ENCODE assay signal across 8 cellular contexts in the genomic region with DNA sequence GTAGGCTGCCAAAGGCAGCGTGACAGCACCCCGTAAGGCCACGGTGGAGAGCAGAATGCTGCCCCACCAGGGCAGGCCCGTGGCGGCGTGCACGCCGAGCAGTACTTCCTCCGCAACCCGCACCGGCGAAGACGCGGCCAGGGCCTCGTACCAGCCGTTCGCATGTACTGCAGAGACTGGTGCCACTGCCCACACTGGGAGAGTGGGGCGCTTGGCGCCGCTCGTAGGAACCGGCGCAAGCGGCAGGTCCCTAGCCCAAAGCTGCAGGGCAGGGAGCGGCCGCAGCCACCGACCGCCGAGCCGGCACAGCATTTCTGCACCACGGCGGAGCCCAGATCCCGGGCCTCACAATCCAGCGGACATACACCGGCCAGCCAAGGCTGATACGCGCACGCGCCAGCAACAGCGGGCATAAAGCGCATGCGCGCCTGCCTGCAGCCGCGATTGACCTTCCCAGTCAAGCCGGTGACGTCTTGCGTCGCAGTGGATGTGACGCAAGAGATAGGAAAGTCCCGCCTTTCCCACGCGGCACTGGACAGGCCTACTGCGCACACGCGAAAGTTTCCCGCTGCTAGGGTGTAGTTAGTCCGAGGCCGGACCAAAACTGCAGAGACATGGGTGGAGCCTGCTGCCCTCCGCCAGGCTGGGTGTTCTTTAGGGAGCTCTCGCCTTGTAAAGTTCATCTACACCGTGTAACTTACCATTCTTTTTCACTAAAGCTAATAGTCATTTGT. TPM values are rescaled to one million over a fixed set of nuclear protein-coding genes. Genes with fewer than 3 reads are reported as not detected.
DNase-seq lines count a peak whose midpoint lies in the region; ATAC-seq, FAIRE-seq and TF ChIP-seq lines count a peak whose summit lies in the region.

A gene with protein sequence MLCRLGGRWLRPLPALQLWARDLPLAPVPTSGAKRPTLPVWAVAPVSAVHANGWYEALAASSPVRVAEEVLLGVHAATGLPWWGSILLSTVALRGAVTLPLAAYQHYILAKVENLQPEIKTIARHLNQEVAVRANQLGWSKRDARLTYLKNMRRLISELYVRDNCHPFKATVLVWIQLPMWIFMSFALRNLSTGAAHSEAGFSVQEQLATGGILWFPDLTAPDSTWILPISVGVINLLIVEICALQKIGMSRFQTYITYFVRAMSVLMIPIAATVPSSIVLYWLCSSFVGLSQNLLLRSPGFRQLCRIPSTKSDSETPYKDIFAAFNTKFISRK (minus strand): TSS at position 379 of the 734 bp plus-strand sequence. CDS start 67 bp downstream, at position 312.

- CTCF ChIA-PET in T-cell (lab: Charles Lee): interaction anchor here (0.5 to 2.1 kb wide), 4 partner anchors 35 to 188 kb away, joined by 3 to 12 read pairs (median 6); a partner anchor contains a TSS

- peak; percentile 95 to 96 for TF ChIP-seq EP300 in tibial nerve (IDR thresholded peaks at IDR 0.05)

- peaks cover 28% of the 10 kb centered on the region for H3K4me1 ChIP-seq in cardiac muscle cell (ENCODE audit: low read depth)
- no peaks in the 10 kb centered on the region for H3K4me1 ChIP-seq in parathyroid adenoma
- peaks cover 0 to 36% (median 8%) of the 10 kb centered on the region in 4 donors for H3K4me1 ChIP-seq in tibial nerve

- H3K9me3 Mint-ChIP-seq in T-cell: no peaks in the 10 kb centered on the region

- H3K9ac ChIP-seq in parathyroid adenoma: no peak within 1 kb of the TSS

- peaks cover 2% of the 10 kb centered on the region for H3K79me2 ChIP-seq in parathyroid adenoma

- POLR2A ChIA-PET in T-cell (lab: Charles Lee): interaction anchor here (1.0 to 1.9 kb wide), 6 partner anchors 10 to 191 kb away, joined by 3 to 6 read pairs (median 4); a partner anchor contains a TSS

- peak within 1 kb of the TSS; percentile 91 for H3K4me2 ChIP-seq in parathyroid adenoma (ENCODE audit: low read length)

- H2AFZ ChIP-seq in parathyroid adenoma: peak within 1 kb of the TSS; percentile 89

- H3K27ac Mint-ChIP-seq in T-cell: peak within 1 kb of the TSS; percentile 95 to 98

- peak; percentile 63 for DNase-seq in GM12891 (ENCODE audit: insufficient read length, low spot score)
- DNase-seq in NCI-H1436 treated with DMSO at 0.1 percent for 48 hours (lab: John Stamatoyannopoulos, UW): peak; percentile 91
- DNase-seq in T-cell: peak; percentile 84 to 95 (median 89)
- peak; percentile 99 for DNase-seq in cardiac muscle cell (ENCODE audit: low read depth in 1 of 2, low spot score in 1 of 2)
- peak; percentile 94 to 96 for DNase-seq in tibial nerve (ENCODE audit: low spot score in 2 of 2)

- H3K4me3 ChIP-seq in cardiac muscle cell (peak within 1 kb of the TSS; percentile 64), parathyroid adenoma (ENCODE audit: low read depth, low read length) (peak within 1 kb of the TSS; percentile 88), tibial nerve (peak within 1 kb of the TSS; percentile 69 to 87 (median 82))

- H3K4me3 Mint-ChIP-seq in T-cell: peak within 1 kb of the TSS; percentile 83 to 89 (median 88)

- peaks cover 11% of the 10 kb centered on the region for H3K36me3 Mint-ChIP-seq in T-cell

- peaks cover 42 to 44% (median 42%) of the 10 kb centered on the region in 3 donors for H3K4me1 Mint-ChIP-seq in T-cell

- peaks cover 14% of the 10 kb centered on the region for H3K36me3 ChIP-seq in cardiac muscle cell
- H3K36me3 ChIP-seq in parathyroid adenoma (ENCODE audit: control insufficient read depth, insufficient read depth, low read length): no peaks in the 10 kb centered on the region
- peaks cover 0 to 11% (median 0%) of the 10 kb centered on the region in 3 donors for H3K36me3 ChIP-seq in tibial nerve

- no peak for TF ChIP-seq CTCF in cardiac muscle cell (IDR thresholded peaks at IDR 0.05; ENCODE audit: low read depth, low read length)
- TF ChIP-seq CTCF in parathyroid adenoma (IDR thresholded peaks at IDR 0.05): no peak
- peak in 2 of 5 experiments; percentile 9 to 45 for TF ChIP-seq CTCF in tibial nerve (IDR thresholded peaks at IDR 0.05)

- ATAC-seq in HG02840 (IDR thresholded peaks at IDR 0.05; ENCODE audit: low FRiP score, unreplicated experiment) (peak; percentile 90), T-cell (replicated peaks in 1 of 4) (peak; percentile 80 to 85 (median 84))

- no peaks in the 10 kb centered on the region for H3K27me3 Mint-ChIP-seq in T-cell

- H3K27me3 ChIP-seq in cardiac muscle cell (no peaks in the 10 kb centered on the region), parathyroid adenoma (ENCODE audit: control insufficient read depth, insufficient read depth, low read length) (no peaks in the 10 kb centered on the region), tibial nerve (no peaks in the 10 kb centered on the region)

- H3K27ac ChIP-seq in adipose tissue (ENCODE audit: low read depth, low read length): peak within 1 kb of the TSS; percentile 86
- H3K27ac ChIP-seq in cardiac muscle cell: peak within 1 kb of the TSS; percentile 97
- peak within 1 kb of the TSS; percentile 89 for H3K27ac ChIP-seq in parathyroid adenoma
- H3K27ac ChIP-seq in tibial nerve: peak within 1 kb of the TSS; percentile 78 to 94 (median 91)

- TF ChIP-seq POLR2A in GM12891 (IDR thresholded peaks at IDR 0.05; ENCODE audit: low read depth, low read length): peak; percentile 98
- peak in 1 of 2 donors; percentile 85 for TF ChIP-seq POLR2A in tibial nerve (IDR thresholded peaks at IDR 0.05)

- FAIRE-seq in GM12891 (lab: Jason Lieb, UNC): peak; percentile 100

- H3K9me3 ChIP-seq in cardiac muscle cell (ENCODE audit: low read depth) (no peaks in the 10 kb centered on the region), parathyroid adenoma (ENCODE audit: control insufficient read depth, low read length) (no peaks in the 10 kb centered on the region), tibial nerve (no peaks in the 10 kb centered on the region)

- 0 to 1% (median 0%) methylated on average over 61 to 62 of the region's 62 CpGs for WGBS in adipose tissue, 3 donors
- 0 to 1% methylated on average over 31 to 54 of the region's 62 CpGs for WGBS in tibial nerve, 2 donors

TF ChIP-seq in GM12891, 5 proteins besides CTCF, POLR2A, EP300 and RAD21:
- TF ChIP-seq PAX5 (IDR thresholded peaks at IDR 0.05; ENCODE audit: insufficient read depth, low read length, severe bottlenecking) (no peak), SPI1 (IDR thresholded peaks at IDR 0.05; ENCODE audit: low read depth, low read length) (peak; percentile 42; the same call in 1 of the 2 replicates), POLR2AphosphoS5 (IDR thresholded peaks at IDR 0.05; ENCODE audit: low read depth, low read length) (peak; percentile 96), TAF1 (IDR thresholded peaks at IDR 0.05; ENCODE audit: low read depth, low read length) (peak; percentile 73), POU2F2 (IDR thresholded peaks at IDR 0.05; ENCODE audit: low read depth, low read length) (no peak; the same call in 1 of the 2 replicates)

RNA-seq across cellular contexts. Expression of the gene that starts here (rescaled TPM):
- 13.6 TPM for polyA plus RNA-seq in GM12891 (2012; ENCODE audit: low read depth, missing spikeins)
- 10 to 100 TPM; 11.5 to 18.3 (median 15.2) TPM for total RNA-seq in T-cell
- 10 to 100 TPM in 1 of 3 donors, 1 to 10 TPM in 2; 6.2 to 11.8 (median 7.0) TPM for polyA plus RNA-seq in adipose tissue
- 50.4 and 55.0 TPM in 2 replicates for total RNA-seq in cardiac muscle cell
- polyA plus RNA-seq in cardiac muscle cell: 9.7 and 13.4 TPM in 2 replicates
- 10 to 100 TPM; 16.7 to 24.5 (median 22.1) TPM for total RNA-seq in tibial nerve

Comparison
In these comparisons a context has a peak if more than half of its experiments do, and no peak if none do; other contexts are left out.
1. Peak in every context shown above with its lines: DNase-seq, ATAC-seq, H3K4me3 ChIP-seq and H3K27ac ChIP-seq.